Comparison of ENCODE assay signal across 11 cellular contexts in genomic region chr15:90230610-90231009, GRCh38. TPM values are rescaled to one million over a fixed set of nuclear protein-coding genes. Genes with fewer than 3 reads are reported as not detected.
DNase-seq lines count a peak whose midpoint lies in the region; ATAC-seq and TF ChIP-seq lines count a peak whose summit lies in the region.
"Had no signal": no experiment of that assay in that cellular context is flagged by ENCODE, and none has a peak within 500 bp of the region (broad histone marks: within the 10 kb centered on the region; RNA-seq: fewer than 3 reads in every experiment).

No MANE protein-coding gene starts in this region.

- TF ChIP-seq CTCF in breast epithelium (IDR thresholded peaks at IDR 0.05) (no peak), mammary epithelial cell (conservative IDR thresholded peaks at IDR 0.05 in 1 of 2, IDR thresholded peaks at IDR 0.05 in 1 of 2; ENCODE audit: extremely low read depth in 1 of 2, insufficient read depth in 1 of 2, low read depth in 1 of 2, low read length in 2 of 2) (no peak), transverse colon (IDR thresholded peaks at IDR 0.05) (no peak)

- no peak overlapping the region for H2AFZ ChIP-seq in mammary epithelial cell (ENCODE audit: low read depth, low read length)

- dilution Hi-C loops in mammary epithelial cell (cut with HindIII; ENCODE audit: low sequenced_read_pairs): no loop called here

- H3K36me3 ChIP-seq in breast epithelium (no peaks in the 10 kb centered on the region), mammary epithelial cell (ENCODE audit: insufficient read depth, low read length) (peaks cover 30% of the 10 kb centered on the region), transverse colon (peaks cover 0 to 28% (median 4%) of the 10 kb centered on the region in 4 donors)
- H3K36me3 ChIP-seq: uterus had no signal

- H3K27me3 ChIP-seq in breast epithelium: no peaks in the 10 kb centered on the region
- no peaks in the 10 kb centered on the region for H3K27me3 ChIP-seq in mammary epithelial cell (ENCODE audit: insufficient read depth, low read length)
- H3K27me3 ChIP-seq in transverse colon: no peaks in the 10 kb centered on the region
- H3K27me3 ChIP-seq: uterus had no signal

- no peak for ATAC-seq in memory B cell (ENCODE audit: low read depth)

- no peaks in the 10 kb centered on the region for H3K9me3 ChIP-seq in breast epithelium
- H3K9me3 ChIP-seq in mammary epithelial cell (replicated peaks; ENCODE audit: insufficient read depth, low read length): no peaks in the 10 kb centered on the region
- H3K9me3 ChIP-seq in transverse colon: no peaks in the 10 kb centered on the region
- H3K9me3 ChIP-seq: uterus had no signal

- peak overlapping the region; percentile 88 for H3K27ac Mint-ChIP-seq in activated naive CD8-positive, alpha-beta T cell treated with anti-CD3 and anti-CD28 coated beads for 36 hours
- peak overlapping the region; percentile 95 for H3K27ac Mint-ChIP-seq in memory B cell

- H4K20me1 ChIP-seq in mammary epithelial cell (ENCODE audit: insufficient read depth, low read length): no peaks in the 10 kb centered on the region

- intact Hi-C loops in breast epithelium (cut with DNase I; ENCODE audit: low total_unique reads): no loop called here
- intact Hi-C loops in mammary epithelial cell (cut with micrococcal nuclease): no loop called here
- intact Hi-C loops in transverse colon (cut with DNase I; ENCODE audit: low total_unique reads): no loop called here

- H3K36me3 Mint-ChIP-seq in activated naive CD8-positive, alpha-beta T cell treated with anti-CD3 and anti-CD28 coated beads for 36 hours: peaks cover 26% of the 10 kb centered on the region
- H3K36me3 Mint-ChIP-seq in memory B cell: peaks cover 11% of the 10 kb centered on the region

- no peak overlapping the region for H3K4me2 ChIP-seq in mammary epithelial cell (ENCODE audit: insufficient read depth, low read depth, low read length)

- H3K79me2 ChIP-seq in mammary epithelial cell (ENCODE audit: insufficient read depth, low read length): peaks cover 33% of the 10 kb centered on the region

- no peaks in the 10 kb centered on the region for H3K9me3 Mint-ChIP-seq in activated naive CD8-positive, alpha-beta T cell treated with anti-CD3 and anti-CD28 coated beads for 36 hours
- H3K9me3 Mint-ChIP-seq in memory B cell: no peaks in the 10 kb centered on the region

- H3K4me1 ChIP-seq in breast epithelium: peaks cover 0 to 6% of the 10 kb centered on the region in 2 donors
- H3K4me1 ChIP-seq in mammary epithelial cell (ENCODE audit: insufficient read depth, low read length): peaks cover 5% of the 10 kb centered on the region
- peaks cover 28 to 53% (median 43%) of the 10 kb centered on the region in 4 donors for H3K4me1 ChIP-seq in transverse colon

- TF ChIP-seq POLR2A in breast epithelium (IDR thresholded peaks at IDR 0.05) (no peak), transverse colon (IDR thresholded peaks at IDR 0.05) (no peak)

- BruUV-seq in mammary epithelial cell (replicated peaks; lab: Mats Ljungman, UMichigan): no TSS peak

- 81% methylated on average over 7 of the region's 8 CpGs for WGBS in mammary epithelial cell (ENCODE audit: low coverage, missing lambda C conversion rate)
- 84% methylated on average over 8 of the region's 8 CpGs; no CpG with 5 or more reads in 1 of the 2 donors for WGBS in transverse colon (ENCODE audit: low coverage in 1 of 2), 2 donors

- H3K4me3 ChIP-seq in breast epithelium (no peak overlapping the region), mammary epithelial cell (replicated peaks in 1 of 3; ENCODE audit: insufficient read depth in 1 of 3, low read depth in 2 of 3, low read length in 3 of 3) (no peak overlapping the region), transverse colon (peak overlapping the region in 1 of 4 donors; percentile 67)
- H3K4me3 ChIP-seq: SK-N-MC, uterus had no signal

- CTCF ChIA-PET in mammary epithelial cell (lab: Charles Lee; ENCODE audit: low non-redundant PET): no interaction called here

- peak overlapping the region; percentile 95 for H3K4me3 Mint-ChIP-seq in activated naive CD8-positive, alpha-beta T cell treated with anti-CD3 and anti-CD28 coated beads for 36 hours
- peak overlapping the region; percentile 89 for H3K4me3 Mint-ChIP-seq in memory B cell

- no peak for TF ChIP-seq EP300 in transverse colon (IDR thresholded peaks at IDR 0.05; ENCODE audit: low read depth)

- peaks cover 28% of the 10 kb centered on the region for H3K4me1 Mint-ChIP-seq in activated naive CD8-positive, alpha-beta T cell treated with anti-CD3 and anti-CD28 coated beads for 36 hours
- peaks cover 38% of the 10 kb centered on the region for H3K4me1 Mint-ChIP-seq in memory B cell

- no peaks in the 10 kb centered on the region for H3K27me3 Mint-ChIP-seq in activated naive CD8-positive, alpha-beta T cell treated with anti-CD3 and anti-CD28 coated beads for 36 hours
- H3K27me3 Mint-ChIP-seq in memory B cell: no peaks in the 10 kb centered on the region

- H3K27ac ChIP-seq in breast epithelium (peak overlapping the region; percentile 55 to 65), mammary epithelial cell (ENCODE audit: insufficient read depth, low read depth, low read length) (no peak overlapping the region), transverse colon (peak overlapping the region; percentile 90 to 99 (median 96))
- H3K27ac ChIP-seq: SK-N-MC, uterus had no signal

- no peak overlapping the region for H3K9ac ChIP-seq in mammary epithelial cell (ENCODE audit: insufficient read depth, low read length)

- in situ Hi-C loops in mammary epithelial cell (cut with MboI; ENCODE audit: low sequenced_read_pairs in 2 of 2): no loop called here
- in situ Hi-C loops in transverse colon (cut with MboI; ENCODE audit: low pct_ligation_motif_present in 1 of 4, low pct_unique_long_range_greater_than_20kb in 1 of 4, low sequenced_read_pairs in 3 of 4): no loop called here

- DNase-seq in breast epithelium (ENCODE audit: low spot score in 2 of 2) (no peak), mammary epithelial cell (no peak), memory B cell (ENCODE audit: low spot score in 2 of 2) (no peak), transverse colon (no peak), KG1 (lab: John Stamatoyannopoulos, UW) (no peak), MV-4-11 (lab: John Stamatoyannopoulos, UW) (no peak), HCEC 1CT (no peak)
- DNase-seq in activated naive CD8-positive, alpha-beta T cell treated with anti-CD3 and anti-CD28 coated beads for 36 hours: no peak
- DNase-seq: NCI-H2029 treated with DMSO at 0.1 percent for 48 hours, uterus had no signal

RNA-seq across cellular contexts. Expression of gene CIB1, which starts 3.1 kb away (rescaled TPM):
- 10 to 100 TPM; 30.2 to 61.3 (median 49.5) TPM for total RNA-seq in breast epithelium
- 10 to 100 TPM; 14.8 to 74.6 TPM for total RNA-seq in mammary epithelial cell
- 115 TPM for polyA plus RNA-seq in mammary epithelial cell
- polyA minus RNA-seq in mammary epithelial cell: 42.4 TPM
- 100 to 1,000 TPM; 181 to 190 TPM for total RNA-seq in activated naive CD8-positive, alpha-beta T cell treated with anti-CD3 and anti-CD28 coated beads for 36 hours
- 100 to 1,000 TPM in 3 of 4 donors, 10 to 100 TPM in 1; 38.4 to 156 (median 131) TPM for total RNA-seq in transverse colon

RNA-seq across cellular contexts. Expression of gene GDPGP1, which starts 3.4 kb away (rescaled TPM):
- total RNA-seq in breast epithelium (1 to 10 TPM; 3.4 to 9.4 (median 7.5) TPM), mammary epithelial cell (1 to 10 TPM; 3.9 to 6.8 TPM), transverse colon (10 to 100 TPM in 3 of 4 donors, 1 to 10 TPM in 1; 6.8 to 28.8 (median 21.3) TPM)
- 2.6 TPM for polyA plus RNA-seq in mammary epithelial cell
- 7.6 TPM for polyA minus RNA-seq in mammary epithelial cell
- total RNA-seq in activated naive CD8-positive, alpha-beta T cell treated with anti-CD3 and anti-CD28 coated beads for 36 hours: 10 to 100 TPM in 1 of 2 experiments, 1 to 10 TPM in 1; 8.3 to 11.8 TPM

RNA-seq across cellular contexts. Expression of gene TTLL13, which starts 18.7 kb away (rescaled TPM):
- total RNA-seq in breast epithelium (under 1 TPM in 1 of 3 donors, not detected in 2; 0.15 TPM), mammary epithelial cell (under 1 TPM; 0.17 to 0.21 TPM), transverse colon (under 1 TPM in 1 of 4 donors, not detected in 3; 0.27 TPM)
- polyA plus RNA-seq in mammary epithelial cell: 0.02 TPM
- not detected for polyA minus RNA-seq in mammary epithelial cell
- total RNA-seq in activated naive CD8-positive, alpha-beta T cell treated with anti-CD3 and anti-CD28 coated beads for 36 hours: under 1 TPM; 0.41 to 0.54 TPM

RNA-seq across cellular contexts. Expression of gene SEMA4B, which starts 29.5 kb away (rescaled TPM):
- 10 to 100 TPM in 2 of 3 donors, 1 to 10 TPM in 1; 6.6 to 72.8 (median 56.9) TPM for total RNA-seq in breast epithelium
- 100 to 1,000 TPM in 1 of 2 donors, 10 to 100 TPM in 1; 44.3 to 108 TPM for total RNA-seq in mammary epithelial cell
- polyA plus RNA-seq in mammary epithelial cell: 85.9 TPM
- 152 TPM for polyA minus RNA-seq in mammary epithelial cell
- 1 to 10 TPM; 3.0 to 4.1 TPM for total RNA-seq in activated naive CD8-positive, alpha-beta T cell treated with anti-CD3 and anti-CD28 coated beads for 36 hours
- total RNA-seq in transverse colon: 100 to 1,000 TPM; 115 to 193 (median 134) TPM

RNA-seq across cellular contexts. Expression of gene NGRN, which starts 34.9 kb away (rescaled TPM):
- total RNA-seq in breast epithelium (10 to 100 TPM; 67.7 to 99.1 (median 87.2) TPM), mammary epithelial cell (10 to 100 TPM; 55.3 to 77.2 TPM), transverse colon (10 to 100 TPM; 27.7 to 58.3 (median 44.5) TPM)
- 36.4 TPM for polyA plus RNA-seq in mammary epithelial cell
- 11.9 TPM for polyA minus RNA-seq in mammary epithelial cell
- total RNA-seq in activated naive CD8-positive, alpha-beta T cell treated with anti-CD3 and anti-CD28 coated beads for 36 hours: 10 to 100 TPM; 24.3 TPM
